ENCODE assay signal across 10 cellular contexts in the genomic region with DNA sequence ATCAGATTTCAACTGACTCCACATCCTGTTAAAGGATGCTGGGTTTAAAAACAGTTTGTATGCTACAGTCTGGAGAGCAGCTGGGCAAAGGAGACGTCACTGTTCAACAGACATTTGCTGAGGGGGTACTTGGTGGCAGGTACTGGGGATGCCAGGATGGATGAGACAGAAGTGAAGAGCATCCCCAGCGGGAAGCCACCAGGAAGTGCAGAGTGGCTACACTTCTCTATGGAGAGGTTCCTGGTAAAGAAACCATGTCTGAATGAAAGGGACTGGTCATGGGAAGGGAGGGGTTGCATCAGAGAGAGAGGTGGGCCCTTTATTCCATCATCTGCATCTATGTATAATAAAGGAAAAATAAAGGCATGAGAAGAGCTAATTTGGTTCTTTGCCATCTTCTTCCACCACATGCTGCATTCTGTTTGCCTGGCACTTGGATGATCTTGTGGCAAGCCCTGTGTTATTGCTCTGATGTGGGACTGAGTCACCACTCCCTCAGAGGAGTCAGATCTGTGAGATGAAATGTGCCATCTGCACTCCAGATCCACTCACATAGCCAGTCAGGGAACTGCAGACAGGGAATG.
DNase-seq lines count a peak whose midpoint lies in the region; ATAC-seq and TF ChIP-seq lines count a peak whose summit lies in the region.
"Had no signal": no experiment of that assay in that cellular context is flagged by ENCODE, and none has a peak within 500 bp of the region (broad histone marks: within the 10 kb centered on the region; RNA-seq: fewer than 3 reads in every experiment).

No MANE protein-coding gene starts in this region.

- peaks cover 41% of the 10 kb centered on the region for H3K36me3 ChIP-seq in GM23338 (ENCODE audit: insufficient read depth)
- peaks cover 58% of the 10 kb centered on the region for H3K36me3 ChIP-seq in RWPE2 (ENCODE audit: low read depth)
- no peaks in the 10 kb centered on the region for H3K36me3 ChIP-seq in skeletal muscle satellite cell (ENCODE audit: insufficient read depth, low read length)
- H3K36me3 ChIP-seq: pancreas had no signal

- peaks cover 11% of the 10 kb centered on the region for H3K27me3 Mint-ChIP-seq in GM23338 (ENCODE audit: insufficient read depth, low read depth, poor library complexity)

- peak overlapping the region; percentile 87 for H3K9ac ChIP-seq in skeletal muscle satellite cell (ENCODE audit: low read depth, low read length)

- H3K4me1 Mint-ChIP-seq in GM23338, result peaks cover 12% of the 10 kb centered on the region

- H3K4me1 ChIP-seq in GM23338 (ENCODE audit: insufficient read depth) (no peaks in the 10 kb centered on the region), RWPE2 (ENCODE audit: insufficient read depth, poor library complexity, severe bottlenecking) (peaks cover 17% of the 10 kb centered on the region), skeletal muscle satellite cell (ENCODE audit: control insufficient read depth, insufficient read depth, low read length) (peaks cover 45% of the 10 kb centered on the region)
- H3K4me1 ChIP-seq: pancreas had no signal

- H3K9me3 Mint-ChIP-seq in GM23338, result peaks cover 5% of the 10 kb centered on the region; the same call in 1 of the 3 replicates

- peaks cover 71% of the 10 kb centered on the region for H3K36me3 Mint-ChIP-seq in GM23338 (ENCODE audit: low read depth)
- H3K36me3 Mint-ChIP-seq: activated naive CD8-positive, alpha-beta T cell treated with anti-CD3 and anti-CD28 coated beads, Interleukin-2, amount 10 ng/mL, durations not matched to agents 7 days and 5 days had no signal

- ATAC-seq in GM23338 (no peak), RWPE2 (ENCODE audit: low read depth) (peak; percentile 95), GM19397 (IDR thresholded peaks at IDR 0.05; ENCODE audit: unreplicated experiment) (no peak), HG03378 (IDR thresholded peaks at IDR 0.05; ENCODE audit: unreplicated experiment) (no peak)

- H3K9me3 ChIP-seq in RWPE2 (ENCODE audit: severe bottlenecking), result no peaks in the 10 kb centered on the region
- H3K9me3 ChIP-seq in skeletal muscle satellite cell (replicated peaks; ENCODE audit: low read length), result no peaks in the 10 kb centered on the region
- H3K9me3 ChIP-seq: pancreas had no signal

- H2AFZ ChIP-seq in GM23338, result no peak overlapping the region

- H3K79me2 ChIP-seq in GM23338 (replicated peaks; ENCODE audit: insufficient read depth), result peaks cover 7% of the 10 kb centered on the region; the same call in 1 of the 2 replicates

- H3K27me3 ChIP-seq in GM23338 (ENCODE audit: insufficient read depth) (no peaks in the 10 kb centered on the region), RWPE2 (ENCODE audit: insufficient read depth, poor library complexity, severe bottlenecking) (no peaks in the 10 kb centered on the region), skeletal muscle satellite cell (ENCODE audit: control insufficient read depth, insufficient read depth, low read length) (no peaks in the 10 kb centered on the region)
- H3K27me3 ChIP-seq: pancreas had no signal

- peak overlapping the region; percentile 83; the same call in 1 of the 2 replicates for H3K27ac Mint-ChIP-seq in GM23338
- H3K27ac Mint-ChIP-seq: activated naive CD8-positive, alpha-beta T cell treated with anti-CD3 and anti-CD28 coated beads, Interleukin-2, amount 10 ng/mL, durations not matched to agents 7 days and 5 days had no signal

- H3K4me3 Mint-ChIP-seq in GM23338, result no peak overlapping the region
- H3K4me3 Mint-ChIP-seq: activated naive CD8-positive, alpha-beta T cell treated with anti-CD3 and anti-CD28 coated beads, Interleukin-2, amount 10 ng/mL, durations not matched to agents 7 days and 5 days had no signal

- 0 out of 2 replicates have a peak, but pooled peaks cover 5% of the 10 kb centered on the region for H4K20me1 ChIP-seq in GM23338 (replicated peaks; ENCODE audit: insufficient read depth)

- H3K4me3 ChIP-seq in GM23338, result no peak overlapping the region
- H3K4me3 ChIP-seq in RWPE2 (ENCODE audit: severe bottlenecking), result no peak overlapping the region
- no peak overlapping the region for H3K4me3 ChIP-seq in fibroblast of the aortic adventitia (ENCODE audit: low read depth, low read length)
- peak overlapping the region; percentile 31 for H3K4me3 ChIP-seq in skeletal muscle satellite cell (ENCODE audit: low read length)
- H3K4me3 ChIP-seq: pancreas had no signal

- TF ChIP-seq CTCF in GM23338 (conservative IDR thresholded peaks at IDR 0.05; ENCODE audit: low read depth in 2 of 2) (no peak), RWPE2 (IDR thresholded peaks at IDR 0.05; ENCODE audit: poor library complexity, severe bottlenecking) (no peak), fibroblast of the aortic adventitia (IDR thresholded peaks at IDR 0.05; ENCODE audit: insufficient read depth, low read length) (no peak)

- DNase-seq in GM23338 (ENCODE audit: low spot score) (no peak), RWPE2 (ENCODE audit: low spot score) (peak; percentile 72), fibroblast of the aortic adventitia (ENCODE audit: low read depth) (peak; percentile 94), ureter (ENCODE audit: low spot score) (no peak)
- DNase-seq: activated naive CD8-positive, alpha-beta T cell treated with anti-CD3 and anti-CD28 coated beads, Interleukin-2, amount 10 ng/mL, durations not matched to agents 7 days and 5 days; NK-92 treated with Interleukin-12 subunit alpha and Interleukin-12 subunit beta, amount 100 ng/mL, for 24 hours; pancreas had no signal

- no peak overlapping the region for H3K4me2 ChIP-seq in GM23338
- peak overlapping the region; percentile 77 for H3K4me2 ChIP-seq in skeletal muscle satellite cell (ENCODE audit: low read length)

- no peaks in the 10 kb centered on the region for H3K9me2 ChIP-seq in GM23338 (ENCODE audit: insufficient read depth)

- H3K27ac ChIP-seq in GM23338 (ENCODE audit: low read depth) (peak overlapping the region; percentile 45; the same call in 1 of the 2 replicates), RWPE2 (ENCODE audit: poor library complexity, severe bottlenecking) (peak overlapping the region; percentile 85)
- H3K27ac ChIP-seq: pancreas had no signal

- 0 out of 2 replicates have a peak, but pooled peaks cover 5% of the 10 kb centered on the region for H3F3A ChIP-seq in GM23338 (replicated peaks; ENCODE audit: low read depth)

TF ChIP-seq in GM23338, 12 proteins besides CTCF, POLR2A, EP300 and RAD21 (continues in another document):
- TF ChIP-seq EZH2phosphoT487 (IDR thresholded peaks at IDR 0.05; ENCODE audit: unreplicated experiment) (no peak), EZH2 (IDR thresholded peaks at IDR 0.05; ENCODE audit: low read depth, unreplicated experiment) (no peak)
- TF ChIP-seq, protein P1, sequence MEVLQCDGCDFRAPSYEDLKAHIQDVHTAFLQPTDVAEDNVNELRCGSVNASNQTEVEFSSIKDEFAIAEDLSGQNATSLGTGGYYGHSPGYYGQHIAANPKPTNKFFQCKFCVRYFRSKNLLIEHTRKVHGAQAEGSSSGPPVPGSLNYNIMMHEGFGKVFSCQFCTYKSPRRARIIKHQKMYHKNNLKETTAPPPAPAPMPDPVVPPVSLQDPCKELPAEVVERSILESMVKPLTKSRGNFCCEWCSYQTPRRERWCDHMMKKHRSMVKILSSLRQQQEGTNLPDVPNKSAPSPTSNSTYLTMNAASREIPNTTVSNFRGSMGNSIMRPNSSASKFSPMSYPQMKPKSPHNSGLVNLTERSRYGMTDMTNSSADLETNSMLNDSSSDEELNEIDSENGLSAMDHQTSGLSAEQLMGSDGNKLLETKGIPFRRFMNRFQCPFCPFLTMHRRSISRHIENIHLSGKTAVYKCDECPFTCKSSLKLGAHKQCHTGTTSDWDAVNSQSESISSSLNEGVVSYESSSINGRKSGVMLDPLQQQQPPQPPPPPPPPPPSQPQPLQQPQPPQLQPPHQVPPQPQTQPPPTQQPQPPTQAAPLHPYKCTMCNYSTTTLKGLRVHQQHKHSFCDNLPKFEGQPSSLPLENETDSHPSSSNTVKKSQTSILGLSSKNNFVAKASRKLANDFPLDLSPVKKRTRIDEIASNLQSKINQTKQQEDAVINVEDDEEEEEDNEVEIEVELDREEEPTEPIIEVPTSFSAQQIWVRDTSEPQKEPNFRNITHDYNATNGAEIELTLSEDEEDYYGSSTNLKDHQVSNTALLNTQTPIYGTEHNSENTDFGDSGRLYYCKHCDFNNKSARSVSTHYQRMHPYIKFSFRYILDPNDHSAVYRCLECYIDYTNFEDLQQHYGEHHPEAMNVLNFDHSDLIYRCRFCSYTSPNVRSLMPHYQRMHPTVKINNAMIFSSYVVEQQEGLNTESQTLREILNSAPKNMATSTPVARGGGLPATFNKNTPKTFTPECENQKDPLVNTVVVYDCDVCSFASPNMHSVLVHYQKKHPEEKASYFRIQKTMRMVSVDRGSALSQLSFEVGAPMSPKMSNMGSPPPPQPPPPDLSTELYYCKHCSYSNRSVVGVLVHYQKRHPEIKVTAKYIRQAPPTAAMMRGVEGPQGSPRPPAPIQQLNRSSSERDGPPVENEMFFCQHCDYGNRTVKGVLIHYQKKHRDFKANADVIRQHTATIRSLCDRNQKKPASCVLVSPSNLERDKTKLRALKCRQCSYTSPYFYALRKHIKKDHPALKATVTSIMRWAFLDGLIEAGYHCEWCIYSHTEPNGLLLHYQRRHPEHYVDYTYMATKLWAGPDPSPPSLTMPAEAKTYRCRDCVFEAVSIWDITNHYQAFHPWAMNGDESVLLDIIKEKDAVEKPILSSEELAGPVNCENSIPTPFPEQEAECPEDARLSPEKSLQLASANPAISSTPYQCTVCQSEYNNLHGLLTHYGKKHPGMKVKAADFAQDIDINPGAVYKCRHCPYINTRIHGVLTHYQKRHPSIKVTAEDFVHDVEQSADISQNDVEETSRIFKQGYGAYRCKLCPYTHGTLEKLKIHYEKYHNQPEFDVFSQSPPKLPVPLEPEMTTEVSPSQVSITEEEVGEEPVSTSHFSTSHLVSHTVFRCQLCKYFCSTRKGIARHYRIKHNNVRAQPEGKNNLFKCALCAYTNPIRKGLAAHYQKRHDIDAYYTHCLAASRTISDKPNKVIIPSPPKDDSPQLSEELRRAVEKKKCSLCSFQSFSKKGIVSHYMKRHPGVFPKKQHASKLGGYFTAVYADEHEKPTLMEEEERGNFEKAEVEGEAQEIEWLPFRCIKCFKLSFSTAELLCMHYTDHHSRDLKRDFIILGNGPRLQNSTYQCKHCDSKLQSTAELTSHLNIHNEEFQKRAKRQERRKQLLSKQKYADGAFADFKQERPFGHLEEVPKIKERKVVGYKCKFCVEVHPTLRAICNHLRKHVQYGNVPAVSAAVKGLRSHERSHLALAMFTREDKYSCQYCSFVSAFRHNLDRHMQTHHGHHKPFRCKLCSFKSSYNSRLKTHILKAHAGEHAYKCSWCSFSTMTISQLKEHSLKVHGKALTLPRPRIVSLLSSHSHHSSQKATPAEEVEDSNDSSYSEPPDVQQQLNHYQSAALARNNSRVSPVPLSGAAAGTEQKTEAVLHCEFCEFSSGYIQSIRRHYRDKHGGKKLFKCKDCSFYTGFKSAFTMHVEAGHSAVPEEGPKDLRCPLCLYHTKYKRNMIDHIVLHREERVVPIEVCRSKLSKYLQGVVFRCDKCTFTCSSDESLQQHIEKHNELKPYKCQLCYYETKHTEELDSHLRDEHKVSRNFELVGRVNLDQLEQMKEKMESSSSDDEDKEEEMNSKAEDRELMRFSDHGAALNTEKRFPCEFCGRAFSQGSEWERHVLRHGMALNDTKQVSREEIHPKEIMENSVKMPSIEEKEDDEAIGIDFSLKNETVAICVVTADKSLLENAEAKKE (CRISPR knock-in tag; IDR thresholded peaks at IDR 0.05), result no peak

Comparison
In these comparisons a context has a peak if more than half of its experiments do, and no peak if none do; other contexts are left out.
1. DNase-seq: peak in RWPE2 (single experiment) and fibroblast of the aortic adventitia (single experiment); none in GM23338 (single experiment) and ureter (single experiment).